Comparison of ENCODE assay signal across 1 cellular context in the genomic region with DNA sequence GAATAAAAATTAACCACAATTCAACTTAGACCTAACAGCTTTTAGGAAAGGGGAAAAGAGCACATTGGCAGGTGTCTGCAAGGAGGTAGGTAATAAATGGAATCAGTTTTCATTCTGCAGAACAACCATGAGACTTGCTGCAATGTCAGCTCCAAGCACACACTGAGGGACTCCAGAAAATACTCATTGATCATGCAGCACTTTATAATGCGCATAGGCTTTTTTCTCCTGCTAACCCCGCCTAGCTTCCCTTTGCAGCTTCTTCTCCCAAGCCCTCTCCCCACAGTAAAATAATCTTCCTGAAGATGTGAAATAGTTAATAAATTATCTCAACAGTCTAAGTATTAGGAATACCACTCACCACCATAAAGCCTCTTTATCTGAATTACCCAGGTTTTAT.
TF ChIP-seq lines count a peak whose summit lies in the region.

No MANE protein-coding gene starts in this region.

TF ChIP-seq in GM12878, 131 proteins besides CTCF, POLR2A, EP300 and RAD21 (continued from another document):
- TF ChIP-seq, protein P1, sequence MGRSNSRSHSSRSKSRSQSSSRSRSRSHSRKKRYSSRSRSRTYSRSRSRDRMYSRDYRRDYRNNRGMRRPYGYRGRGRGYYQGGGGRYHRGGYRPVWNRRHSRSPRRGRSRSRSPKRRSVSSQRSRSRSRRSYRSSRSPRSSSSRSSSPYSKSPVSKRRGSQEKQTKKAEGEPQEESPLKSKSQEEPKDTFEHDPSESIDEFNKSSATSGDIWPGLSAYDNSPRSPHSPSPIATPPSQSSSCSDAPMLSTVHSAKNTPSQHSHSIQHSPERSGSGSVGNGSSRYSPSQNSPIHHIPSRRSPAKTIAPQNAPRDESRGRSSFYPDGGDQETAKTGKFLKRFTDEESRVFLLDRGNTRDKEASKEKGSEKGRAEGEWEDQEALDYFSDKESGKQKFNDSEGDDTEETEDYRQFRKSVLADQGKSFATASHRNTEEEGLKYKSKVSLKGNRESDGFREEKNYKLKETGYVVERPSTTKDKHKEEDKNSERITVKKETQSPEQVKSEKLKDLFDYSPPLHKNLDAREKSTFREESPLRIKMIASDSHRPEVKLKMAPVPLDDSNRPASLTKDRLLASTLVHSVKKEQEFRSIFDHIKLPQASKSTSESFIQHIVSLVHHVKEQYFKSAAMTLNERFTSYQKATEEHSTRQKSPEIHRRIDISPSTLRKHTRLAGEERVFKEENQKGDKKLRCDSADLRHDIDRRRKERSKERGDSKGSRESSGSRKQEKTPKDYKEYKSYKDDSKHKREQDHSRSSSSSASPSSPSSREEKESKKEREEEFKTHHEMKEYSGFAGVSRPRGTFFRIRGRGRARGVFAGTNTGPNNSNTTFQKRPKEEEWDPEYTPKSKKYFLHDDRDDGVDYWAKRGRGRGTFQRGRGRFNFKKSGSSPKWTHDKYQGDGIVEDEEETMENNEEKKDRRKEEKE (IDR thresholded peaks at IDR 0.05): no peak
- TF ChIP-seq NFXL1 (IDR thresholded peaks at IDR 0.05; ENCODE audit: borderline replicate concordance) (no peak), CHD2 (IDR thresholded peaks at IDR 0.05; ENCODE audit: borderline replicate concordance, low read depth, low read length) (no peak), ZNF24 (IDR thresholded peaks at IDR 0.05) (no peak), BCL11A (IDR thresholded peaks at IDR 0.05; ENCODE audit: low read depth, low read length) (no peak)
- TF ChIP-seq, protein P2, sequence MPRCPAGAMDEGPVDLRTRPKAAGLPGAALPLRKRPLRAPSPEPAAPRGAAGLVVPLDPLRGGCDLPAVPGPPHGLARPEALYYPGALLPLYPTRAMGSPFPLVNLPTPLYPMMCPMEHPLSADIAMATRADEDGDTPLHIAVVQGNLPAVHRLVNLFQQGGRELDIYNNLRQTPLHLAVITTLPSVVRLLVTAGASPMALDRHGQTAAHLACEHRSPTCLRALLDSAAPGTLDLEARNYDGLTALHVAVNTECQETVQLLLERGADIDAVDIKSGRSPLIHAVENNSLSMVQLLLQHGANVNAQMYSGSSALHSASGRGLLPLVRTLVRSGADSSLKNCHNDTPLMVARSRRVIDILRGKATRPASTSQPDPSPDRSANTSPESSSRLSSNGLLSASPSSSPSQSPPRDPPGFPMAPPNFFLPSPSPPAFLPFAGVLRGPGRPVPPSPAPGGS (IDR thresholded peaks at IDR 0.05; ENCODE audit: borderline replicate concordance, insufficient read depth, low read depth, low read length, poor library complexity, severe bottlenecking): no peak
